In the genomic region with DNA sequence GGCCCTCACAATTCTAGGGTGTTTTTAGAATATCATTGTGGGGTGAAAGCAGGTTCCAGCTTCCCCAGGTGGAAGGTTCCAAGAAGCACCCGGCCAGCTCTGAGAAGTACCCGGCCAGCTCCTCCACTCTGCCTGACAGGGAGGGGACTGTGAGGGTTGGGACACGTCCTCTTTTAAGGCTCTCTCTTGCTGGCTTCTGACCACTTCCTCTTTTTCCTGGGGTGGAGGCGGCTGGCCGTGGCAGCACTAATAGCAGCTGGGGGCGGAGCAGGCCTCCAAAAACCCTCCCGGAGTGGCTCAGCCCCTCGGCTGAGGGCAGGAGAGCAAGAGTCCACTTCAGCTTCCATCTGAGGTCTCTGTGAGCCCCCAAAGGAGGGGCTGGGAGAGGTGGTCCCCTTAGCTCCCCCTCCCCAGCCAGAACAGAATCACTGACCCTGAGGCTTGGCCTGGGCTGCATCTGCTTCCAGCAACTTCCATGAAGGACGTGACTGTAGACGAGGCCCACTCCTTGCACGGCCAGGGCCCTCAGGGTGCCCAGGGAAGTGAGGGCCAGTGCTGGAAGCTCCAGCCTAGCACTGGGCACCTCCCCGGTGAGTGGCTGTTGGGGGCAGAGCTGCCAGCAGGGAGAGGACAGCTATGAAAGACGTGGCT, we compare ENCODE assay signal across 9 cellular contexts. TPM values are rescaled to one million over a fixed set of nuclear protein-coding genes. Genes with fewer than 3 reads are reported as not detected.
DNase-seq lines count a peak whose midpoint lies in the region; ATAC-seq and TF ChIP-seq lines count a peak whose summit lies in the region.
"Had no signal": no experiment of that assay in that cellular context is flagged by ENCODE, and none has a peak within 500 bp of the region (broad histone marks: within the 10 kb centered on the region; RNA-seq: fewer than 3 reads in every experiment).

No MANE protein-coding gene starts in this region.

- no peak overlapping the region for H3K27ac ChIP-seq in fibroblast of lung (ENCODE audit: insufficient read depth, low read length)
- peak overlapping the region in 17 of 21 experiments; percentile 4 to 79 (median 59) for H3K27ac ChIP-seq in skin epidermis

- no peaks in the 10 kb centered on the region for H3K36me3 ChIP-seq in fibroblast of lung (ENCODE audit: control insufficient read depth, insufficient read depth, low read length)
- H3K36me3 ChIP-seq: thoracic aorta had no signal

- DNase-seq in NAMALWA (ENCODE audit: low spot score) (peak; percentile 93), fibroblast of lung (ENCODE audit: low read depth in 2 of 2) (peak in 1 of 2 donors; percentile 31), NCI-H1105 treated with DMSO at 0.1 percent for 48 hours (lab: John Stamatoyannopoulos, UW) (no peak)
- DNase-seq in activated naive CD4-positive, alpha-beta T cell (lab: John Stamatoyannopoulos, UW), result no peak
- no peak for DNase-seq in activated CD4-positive, alpha-beta T cell treated with anti-CD3 and anti-CD28 coated beads, Interleukin-2, amount 50 U/mL, for 1 hour

- H3K9ac ChIP-seq in fibroblast of lung (ENCODE audit: insufficient read depth, low read length), result no peak overlapping the region

- no peaks in the 10 kb centered on the region for H3K4me1 ChIP-seq in fibroblast of lung (ENCODE audit: control insufficient read depth, extremely low read depth, insufficient read depth, low read length)

- H3K79me2 ChIP-seq in fibroblast of lung (ENCODE audit: control insufficient read depth, insufficient read depth, low read length), result no peaks in the 10 kb centered on the region

- H4K20me1 ChIP-seq in fibroblast of lung (ENCODE audit: control insufficient read depth, extremely low read depth, insufficient read depth, low read length), result no peaks in the 10 kb centered on the region

- no peak overlapping the region for H3K4me2 ChIP-seq in fibroblast of lung (ENCODE audit: extremely low read depth, insufficient read depth, low read length)

- H2AFZ ChIP-seq in fibroblast of lung (ENCODE audit: low read length), result peak overlapping the region; percentile 53

- no peaks in the 10 kb centered on the region for H3K27me3 ChIP-seq in fibroblast of lung (ENCODE audit: control insufficient read depth, insufficient read depth, low read length)

- no peaks in the 10 kb centered on the region for H3K9me3 ChIP-seq in fibroblast of lung (ENCODE audit: control insufficient read depth, insufficient read depth, low read depth, low read length)
- H3K9me3 ChIP-seq: thoracic aorta had no signal

- H3K4me3 ChIP-seq in fibroblast of lung (replicated peaks in 1 of 4; ENCODE audit: control extremely low read depth in 1 of 4, insufficient read depth in 1 of 4, low read depth in 3 of 4, low read length in 4 of 4), result no peak overlapping the region
- H3K4me3 ChIP-seq in skin epidermis, result no peak overlapping the region
- H3K4me3 ChIP-seq: thoracic aorta had no signal

- TF ChIP-seq CTCF in fibroblast of lung (conservative IDR thresholded peaks at IDR 0.05 in 1 of 2, IDR thresholded peaks at IDR 0.05 in 1 of 2; ENCODE audit: low read depth in 1 of 2, low read length in 2 of 2), result no peak

- ATAC-seq in GM18858 (IDR thresholded peaks at IDR 0.05; ENCODE audit: unreplicated experiment) (peak; percentile 72), HG02642 (IDR thresholded peaks at IDR 0.05; ENCODE audit: poor library complexity, unreplicated experiment) (peak; percentile 91)

RNA-seq across cellular contexts. Expression of a gene that starts 26.7 kb away (rescaled TPM):
- total RNA-seq in fibroblast of lung, result 0.66 and 0.77 TPM in 2 replicates
- 0.27 and 0.53 TPM in 2 replicates for polyA plus RNA-seq in fibroblast of lung
- polyA plus RNA-seq in fibroblast of lung (2012), result 0.33 and 0.35 TPM in 2 replicates
- polyA minus RNA-seq in fibroblast of lung (ENCODE audit: low replicate concordance), result 0.96 TPM in 1 of 2 replicates, not detected in the other
